15 cellular contexts compared by ENCODE assay signal in the genomic region with DNA sequence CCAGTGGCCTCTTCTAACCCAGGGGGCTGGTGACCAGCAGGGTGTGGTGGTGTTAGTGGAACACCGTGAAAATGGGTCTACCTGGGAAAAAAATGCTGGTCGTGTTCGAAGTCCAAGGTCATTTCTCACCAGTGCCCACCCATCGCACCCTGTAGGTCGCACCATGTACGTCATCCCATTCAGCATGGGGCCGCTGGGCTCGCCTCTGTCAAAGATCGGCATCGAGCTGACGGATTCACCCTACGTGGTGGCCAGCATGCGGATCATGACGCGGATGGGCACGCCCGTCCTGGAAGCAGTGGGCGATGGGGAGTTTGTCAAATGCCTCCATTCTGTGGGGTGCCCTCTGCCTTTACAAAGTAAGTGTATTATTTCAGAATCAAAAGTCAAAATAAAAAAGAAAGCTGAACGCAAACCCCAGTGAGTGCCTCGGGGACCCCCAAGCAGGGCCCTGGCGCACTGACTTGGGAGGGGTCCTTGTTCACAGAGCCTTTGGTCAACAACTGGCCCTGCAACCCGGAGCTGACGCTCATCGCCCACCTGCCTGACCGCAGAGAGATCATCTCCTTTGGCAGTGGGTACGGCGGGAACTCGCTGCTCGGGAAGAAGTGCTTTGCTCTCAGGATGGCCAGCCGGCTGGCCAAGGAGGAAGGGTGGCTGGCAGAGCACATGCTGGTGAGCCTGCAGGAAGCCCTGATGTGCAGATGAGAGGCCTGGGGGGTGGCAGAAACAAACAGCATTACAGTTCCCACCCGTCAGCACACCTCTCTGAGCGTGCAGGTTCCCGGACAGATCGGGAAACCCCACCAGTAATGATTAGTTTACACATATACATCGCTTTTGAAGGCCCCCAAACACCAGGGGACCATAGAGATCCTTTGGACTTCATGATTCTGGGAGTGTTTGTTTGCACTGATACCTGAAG. TPM values are rescaled to one million over a fixed set of nuclear protein-coding genes. Genes with fewer than 3 reads are reported as not detected.
DNase-seq lines count a peak whose midpoint lies in the region; ATAC-seq, FAIRE-seq and TF ChIP-seq lines count a peak whose summit lies in the region.
"Had no signal": no experiment of that assay in that cellular context is flagged by ENCODE, and none has a peak within 500 bp of the region (broad histone marks: within the 10 kb centered on the region; RNA-seq: fewer than 3 reads in every experiment).

No MANE protein-coding gene starts in this region.

- peaks cover 93% of the 10 kb centered on the region for H3K27me3 ChIP-seq in RWPE2 (ENCODE audit: insufficient read depth, poor library complexity, severe bottlenecking)
- H3K27me3 ChIP-seq in mucosa of rectum (ENCODE audit: control insufficient read depth in 2 of 2, insufficient read depth in 2 of 2, low read length in 2 of 2) = no peaks in the 10 kb centered on the region
- H3K27me3 ChIP-seq in small intestine (ENCODE audit: control insufficient read depth in 2 of 2, insufficient read depth in 2 of 2, low read length in 2 of 2) = no peaks in the 10 kb centered on the region
- peaks cover 26% of the 10 kb centered on the region for H3K27me3 ChIP-seq in SJCRH30
- H3K27me3 ChIP-seq: BLaER1 treated with 17β-estradiol and CSF1 and Interleukin-3, amounts not matched to agents 10 nM and 100 nM had no signal

- no peaks in the 10 kb centered on the region for H3K36me3 ChIP-seq in RWPE2 (ENCODE audit: low read depth)
- peaks cover 36 to 43% of the 10 kb centered on the region in 2 donors for H3K36me3 ChIP-seq in mucosa of rectum (ENCODE audit: control insufficient read depth in 2 of 2, insufficient read depth in 2 of 2, low read length in 2 of 2)
- H3K36me3 ChIP-seq in small intestine (ENCODE audit: control insufficient read depth in 2 of 2, insufficient read depth in 2 of 2, low read length in 2 of 2) = peaks cover 0 to 29% of the 10 kb centered on the region in 2 donors
- H3K36me3 ChIP-seq in SJCRH30 = no peaks in the 10 kb centered on the region
- H3K36me3 ChIP-seq: BLaER1 treated with 17β-estradiol and CSF1 and Interleukin-3, amounts not matched to agents 10 nM and 100 nM had no signal

- ATAC-seq in RWPE2 (ENCODE audit: low read depth) = no peak
- ATAC-seq in left lobe of liver = peak; percentile 17
- ATAC-seq in GM21786 (IDR thresholded peaks at IDR 0.05; ENCODE audit: unreplicated experiment) = no peak
- ATAC-seq: HCT116 had no signal

- peak overlapping the region; percentile 41 to 85 for H3K9ac ChIP-seq in mucosa of rectum (ENCODE audit: low read depth in 1 of 2, low read length in 2 of 2)
- H3K9ac ChIP-seq: BLaER1 treated with 17β-estradiol and CSF1 and Interleukin-3, amounts not matched to agents 10 nM and 100 nM had no signal

- FAIRE-seq in small intestine (lab: Jason Lieb, UNC) = no peak

- DNase-seq in RWPE2 (ENCODE audit: low spot score) (peak; percentile 82), left lobe of liver (ENCODE audit: low spot score) (peak; percentile 79), small intestine (peak; percentile 37), AG08396 (ENCODE audit: low spot score) (no peak), SJCRH30 (no peak), NCI-H1436 (lab: John Stamatoyannopoulos, UW) (no peak)
- DNase-seq: 8988T; CD4-positive, CD25-positive, alpha-beta regulatory T cell had no signal

- no peak for TF ChIP-seq CTCF in RWPE2 (IDR thresholded peaks at IDR 0.05; ENCODE audit: poor library complexity, severe bottlenecking)

- H3K27ac ChIP-seq in RWPE2 (ENCODE audit: poor library complexity, severe bottlenecking) = no peak overlapping the region
- H3K27ac ChIP-seq in mucosa of rectum (ENCODE audit: low read depth in 2 of 2, low read length in 2 of 2) = peak overlapping the region; percentile 93 to 95
- peak overlapping the region in 1 of 2 donors; percentile 77 for H3K27ac ChIP-seq in small intestine (ENCODE audit: low read depth in 1 of 2, low read length in 1 of 2)
- H3K27ac ChIP-seq in SJCRH30 = no peak overlapping the region
- H3K27ac ChIP-seq: BLaER1 treated with 17β-estradiol and CSF1 and Interleukin-3, amounts not matched to agents 10 nM and 100 nM had no signal

- 91 to 96% (median 95%) methylated on average over 33 to 35 of the region's 35 CpGs for WGBS in small intestine, 3 donors

- H3K9me3 ChIP-seq in RWPE2 (ENCODE audit: severe bottlenecking) (no peaks in the 10 kb centered on the region), mucosa of rectum (ENCODE audit: control insufficient read depth in 2 of 2, low read length in 2 of 2) (no peaks in the 10 kb centered on the region), small intestine (ENCODE audit: control insufficient read depth, low read depth) (no peaks in the 10 kb centered on the region), SJCRH30 (replicated peaks) (no peaks in the 10 kb centered on the region)

- H3K4me3 ChIP-seq in RWPE2 (ENCODE audit: severe bottlenecking) = no peak overlapping the region
- H3K4me3 ChIP-seq in mucosa of rectum (ENCODE audit: low read length in 2 of 2) = peak overlapping the region; percentile 77 to 81
- peak overlapping the region in 1 of 2 donors; percentile 69 for H3K4me3 ChIP-seq in small intestine (ENCODE audit: low read depth in 1 of 2, low read length in 2 of 2)
- no peak overlapping the region for H3K4me3 ChIP-seq in SJCRH30
- H3K4me3 ChIP-seq: BLaER1 treated with 17β-estradiol and CSF1 and Interleukin-3, amounts not matched to agents 10 nM and 100 nM had no signal

- H3K4me1 ChIP-seq in RWPE2 (ENCODE audit: insufficient read depth, poor library complexity, severe bottlenecking) = no peaks in the 10 kb centered on the region
- H3K4me1 ChIP-seq in mucosa of rectum (ENCODE audit: control insufficient read depth in 2 of 2, insufficient read depth in 2 of 2, low read length in 2 of 2) = peaks cover 36 to 80% of the 10 kb centered on the region in 2 donors
- peaks cover 0 to 10% of the 10 kb centered on the region in 2 donors for H3K4me1 ChIP-seq in small intestine (ENCODE audit: control insufficient read depth in 2 of 2, insufficient read depth in 1 of 2, low read depth in 1 of 2, low read length in 1 of 2)
- peaks cover 9% of the 10 kb centered on the region; the same call in 1 of the 2 replicates for H3K4me1 ChIP-seq in SJCRH30

RNA-seq across cellular contexts. Expression of a gene that starts 1.9 kb away (rescaled TPM):
- total RNA-seq in left lobe of liver = 1,004 TPM
- polyA plus RNA-seq in small intestine = 100 to 1,000 TPM in 2 of 3 donors, 10 to 100 TPM in 1; 29.6 to 439 (median 165) TPM
- 0.05 TPM in 1 of 2 replicates, not detected in the other for total RNA-seq in SJCRH30 (2014; rRNA removed; shearing (Covaris generic))
- total RNA-seq: CD4-positive, CD25-positive, alpha-beta regulatory T cell; Daoy had no signal
- polyA plus RNA-seq: CD4-positive, CD25-positive, alpha-beta regulatory T cell had no signal

RNA-seq across cellular contexts. Expression of a gene that starts 37.9 kb away (rescaled TPM):
- total RNA-seq in left lobe of liver = 0.15 TPM
- polyA plus RNA-seq in small intestine = under 1 TPM in 1 of 3 donors, not detected in 2; 0.03 TPM
- total RNA-seq in SJCRH30 (2014; rRNA removed; shearing (Covaris generic)) = 0.06 TPM in 1 of 2 replicates, not detected in the other
- total RNA-seq: CD4-positive, CD25-positive, alpha-beta regulatory T cell; H4; HT-29 had no signal
- polyA plus RNA-seq: CD4-positive, CD25-positive, alpha-beta regulatory T cell had no signal

RNA-seq across cellular contexts. Expression of a gene that starts 57.4 kb away (rescaled TPM):
- 0.08 TPM for total RNA-seq in left lobe of liver
- 1 to 10 TPM in 2 of 3 donors, under 1 TPM in 1; 0.45 to 2.7 (median 2.7) TPM for polyA plus RNA-seq in small intestine
- 0.02 TPM in 1 of 2 replicates, not detected in the other for total RNA-seq in SJCRH30 (2014; rRNA removed; shearing (Covaris generic))
- total RNA-seq: H4 had no signal

Comparison
In these comparisons a context has a peak if more than half of its experiments do, and no peak if none do; other contexts are left out.
1. DNase-seq: peak in RWPE2 (single experiment), left lobe of liver (single experiment) and small intestine (single experiment); none in AG08396 (single experiment), SJCRH30 (0 of 2) and NCI-H1436 (single experiment).
2. H3K27ac ChIP-seq: peak in mucosa of rectum (2 of 2); none in RWPE2 (single experiment) and SJCRH30 (single experiment).
3. H3K4me3 ChIP-seq: peak in mucosa of rectum (2 of 2); none in RWPE2 (single experiment) and SJCRH30 (single experiment).
4. RNA of a gene that starts 1.9 kb away (total RNA-seq): 1,004 TPM in left lobe of liver (single experiment); 0.05 TPM in SJCRH30; every median in the first group is over 100 times any median in the second.